Comparison of ENCODE assay signal across 14 cellular contexts in genomic region chr19:49444100-49444700, GRCh38. TPM values are rescaled to one million over a fixed set of nuclear protein-coding genes. Genes with fewer than 3 reads are reported as not detected.
DNase-seq lines count a peak whose midpoint lies in the region; ATAC-seq and TF ChIP-seq lines count a peak whose summit lies in the region.
"Not testable (repeated sequence)": the region's sequence is repeated elsewhere in the genome, so short reads cannot be mapped to it uniquely, and the experiment has no call there.
"Had no signal": no experiment of that assay in that cellular context is flagged by ENCODE, and none has a peak within 500 bp of the region (broad histone marks: within the 10 kb centered on the region; RNA-seq: fewer than 3 reads in every experiment).

No MANE protein-coding gene starts in this region.

- H3K4me1 Mint-ChIP-seq in Caco-2 (ENCODE audit: low read depth, unreplicated experiment) (peaks cover 23% of the 10 kb centered on the region), brain (peaks cover 45% of the 10 kb centered on the region)
- peaks cover 43% of the 10 kb centered on the region for H3K4me1 Mint-ChIP-seq in T-helper 1 cell treated with Interleukin-12 subunit alpha and Interleukin-12 subunit beta and Interleukin-4 antibody, amounts not matched to agents 30 μg/mL and 1 μg/mL, for 36 hours (ENCODE audit: low read depth)
- peaks cover 32% of the 10 kb centered on the region for H3K4me1 Mint-ChIP-seq in activated T-cell treated with anti-CD3 and anti-CD28 coated beads, Interleukin-2, amount 50 U/mL, for 72 hours (ENCODE audit: low read depth)
- H3K4me1 Mint-ChIP-seq in natural killer cell treated with Interleukin-12 subunit alpha and Interleukin-12 subunit beta and Interleukin-15 and Interleukin-18, amount 100 ng/mL, for 72 hours (ENCODE audit: low read depth in 2 of 2): peaks cover 44 to 45% of the 10 kb centered on the region in 2 donors
- H3K4me1 Mint-ChIP-seq in stimulated activated naive CD8-positive, alpha-beta T cell treated with anti-CD3 and anti-CD28 coated beads, Interleukin-15, amount 100 ng/mL, for 72 hours: peaks cover 65% of the 10 kb centered on the region

- intact Hi-C loops in Caco-2 (cut with micrococcal nuclease; ENCODE audit: unreplicated experiment); Right ventricle myocardium inferior (cut with DNase I): not testable (repeated sequence)

- peaks cover 30% of the 10 kb centered on the region for H3K36me3 Mint-ChIP-seq in Caco-2 (ENCODE audit: insufficient read depth, unreplicated experiment)
- H3K36me3 Mint-ChIP-seq in T-helper 1 cell treated with Interleukin-12 subunit alpha and Interleukin-12 subunit beta and Interleukin-4 antibody, amounts not matched to agents 30 μg/mL and 1 μg/mL, for 36 hours (ENCODE audit: low read depth): peaks cover 17% of the 10 kb centered on the region
- H3K36me3 Mint-ChIP-seq in activated T-cell treated with anti-CD3 and anti-CD28 coated beads, Interleukin-2, amount 50 U/mL, for 72 hours (ENCODE audit: insufficient read depth in 2 of 2): peaks cover 5 to 16% of the 10 kb centered on the region in 2 donors
- H3K36me3 Mint-ChIP-seq in brain: peaks cover 12% of the 10 kb centered on the region
- peaks cover 20% of the 10 kb centered on the region for H3K36me3 Mint-ChIP-seq in natural killer cell treated with Interleukin-12 subunit alpha and Interleukin-12 subunit beta and Interleukin-15 and Interleukin-18, amount 100 ng/mL, for 72 hours

- not testable (repeated sequence) for H3K9me3 ChIP-seq in Caco-2

- not testable (repeated sequence) for BruUV-seq in Caco-2 (replicated peaks; lab: Mats Ljungman, UMichigan)

- H3K4me3 Mint-ChIP-seq in Caco-2 (ENCODE audit: unreplicated experiment): peak overlapping the region; percentile 79
- H3K4me3 Mint-ChIP-seq in T-helper 1 cell treated with Interleukin-12 subunit alpha and Interleukin-12 subunit beta and Interleukin-4 antibody, amounts not matched to agents 30 μg/mL and 1 μg/mL, for 36 hours: peak overlapping the region; percentile 83
- H3K4me3 Mint-ChIP-seq in activated T-cell treated with anti-CD3 and anti-CD28 coated beads, Interleukin-2, amount 50 U/mL, for 72 hours: peak overlapping the region; percentile 78 to 87
- H3K4me3 Mint-ChIP-seq in brain: peak overlapping the region; percentile 85 to 95 (median 88)
- peak overlapping the region; percentile 71 for H3K4me3 Mint-ChIP-seq in natural killer cell treated with Interleukin-12 subunit alpha and Interleukin-12 subunit beta and Interleukin-15 and Interleukin-18, amount 100 ng/mL, for 72 hours
- peak overlapping the region; percentile 74 to 84 for H3K4me3 Mint-ChIP-seq in stimulated activated naive CD8-positive, alpha-beta T cell treated with anti-CD3 and anti-CD28 coated beads, Interleukin-15, amount 100 ng/mL, for 72 hours

- not testable (repeated sequence) for TF ChIP-seq CTCF in Caco-2 (IDR thresholded peaks at IDR 0.05; ENCODE audit: insufficient read depth in 1 of 2, low read depth in 1 of 2, low read length in 1 of 2, severe bottlenecking in 1 of 2, unreplicated experiment in 1 of 2); brain (conservative IDR thresholded peaks at IDR 0.05)

- H3K9me3 Mint-ChIP-seq in Caco-2 (ENCODE audit: unreplicated experiment); T-helper 1 cell treated with Interleukin-12 subunit alpha and Interleukin-12 subunit beta and Interleukin-4 antibody, amounts not matched to agents 30 μg/mL and 1 μg/mL, for 36 hours; activated T-cell treated with anti-CD3 and anti-CD28 coated beads, Interleukin-2, amount 50 U/mL, for 72 hours; natural killer cell treated with Interleukin-12 subunit alpha and Interleukin-12 subunit beta and Interleukin-15 and Interleukin-18, amount 100 ng/mL, for 72 hours; stimulated activated naive CD8-positive, alpha-beta T cell treated with anti-CD3 and anti-CD28 coated beads, Interleukin-15, amount 100 ng/mL, for 72 hours: not testable (repeated sequence)
- H3K9me3 Mint-ChIP-seq in brain: peaks cover 0 to 12% (median 0%) of the 10 kb centered on the region in 5 experiments

- H3K4me3 ChIP-seq in Caco-2 (ENCODE audit: low read depth, low read length): not testable (repeated sequence)

- not testable (repeated sequence) for H3K27me3 ChIP-seq in Caco-2 (replicated peaks; ENCODE audit: control insufficient read depth, insufficient read depth, low read length)

- not testable (repeated sequence) for ATAC-seq in activated T-cell treated with anti-CD3 and anti-CD28 coated beads, Interleukin-2, amount 50 U/mL, for 72 hours (replicated peaks in 1 of 2); Right ventricle myocardium inferior; natural killer cell treated with Interleukin-12 subunit alpha and Interleukin-12 subunit beta and Interleukin-15 and Interleukin-18, amount 100 ng/mL, for 72 hours; stimulated activated naive CD8-positive, alpha-beta T cell treated with anti-CD3 and anti-CD28 coated beads, Interleukin-15, amount 100 ng/mL, for 72 hours

- H3K27ac Mint-ChIP-seq in Caco-2 (ENCODE audit: unreplicated experiment): peak overlapping the region; percentile 46
- H3K27ac Mint-ChIP-seq in T-helper 1 cell treated with Interleukin-12 subunit alpha and Interleukin-12 subunit beta and Interleukin-4 antibody, amounts not matched to agents 30 μg/mL and 1 μg/mL, for 36 hours: peak overlapping the region; percentile 88
- H3K27ac Mint-ChIP-seq in activated T-cell treated with anti-CD3 and anti-CD28 coated beads, Interleukin-2, amount 50 U/mL, for 72 hours: peak overlapping the region; percentile 58
- peak overlapping the region; percentile 62 to 99 (median 84) for H3K27ac Mint-ChIP-seq in brain
- H3K27ac Mint-ChIP-seq in natural killer cell treated with Interleukin-12 subunit alpha and Interleukin-12 subunit beta and Interleukin-15 and Interleukin-18, amount 100 ng/mL, for 72 hours: peak overlapping the region; percentile 51 to 84
- peak overlapping the region; percentile 1 to 84 for H3K27ac Mint-ChIP-seq in stimulated activated naive CD8-positive, alpha-beta T cell treated with anti-CD3 and anti-CD28 coated beads, Interleukin-15, amount 100 ng/mL, for 72 hours

- H3K36me3 ChIP-seq in Caco-2 (ENCODE audit: control insufficient read depth, insufficient read depth, low read length): not testable (repeated sequence)

- POLR2A ChIA-PET in Caco-2 (lab: Charles Lee): interaction anchor here (0.8 kb wide), 1 partner anchor 9 kb away, joined by 3 read pairs; the partner anchor contains the start of gene ALDH16A1

- H3K27me3 Mint-ChIP-seq in Caco-2 (ENCODE audit: insufficient read depth, unreplicated experiment): peaks cover 27% of the 10 kb centered on the region
- H3K27me3 Mint-ChIP-seq in T-helper 1 cell treated with Interleukin-12 subunit alpha and Interleukin-12 subunit beta and Interleukin-4 antibody, amounts not matched to agents 30 μg/mL and 1 μg/mL, for 36 hours (ENCODE audit: low read depth): peaks cover 33% of the 10 kb centered on the region
- peaks cover 34% of the 10 kb centered on the region for H3K27me3 Mint-ChIP-seq in activated T-cell treated with anti-CD3 and anti-CD28 coated beads, Interleukin-2, amount 50 U/mL, for 72 hours (ENCODE audit: low read depth)
- peaks cover 44% of the 10 kb centered on the region for H3K27me3 Mint-ChIP-seq in brain
- peaks cover 28 to 36% of the 10 kb centered on the region in 2 donors for H3K27me3 Mint-ChIP-seq in natural killer cell treated with Interleukin-12 subunit alpha and Interleukin-12 subunit beta and Interleukin-15 and Interleukin-18, amount 100 ng/mL, for 72 hours
- peaks cover 37% of the 10 kb centered on the region for H3K27me3 Mint-ChIP-seq in stimulated activated naive CD8-positive, alpha-beta T cell treated with anti-CD3 and anti-CD28 coated beads, Interleukin-15, amount 100 ng/mL, for 72 hours

- CTCF ChIA-PET in Caco-2 (lab: Charles Lee): interaction anchor here (0.7 to 1.5 kb wide), 4 partner anchors 19 to 115 kb away, joined by 3 to 7 read pairs (median 5); no protein-coding TSS in a partner anchor

- DNase-seq in Caco-2; activated T-cell treated with anti-CD3 and anti-CD28 coated beads, Interleukin-2, amount 50 U/mL, for 72 hours; natural killer cell treated with Interleukin-12 subunit alpha and Interleukin-12 subunit beta and Interleukin-15 and Interleukin-18, amount 100 ng/mL, for 72 hours (ENCODE audit: low spot score); stimulated activated naive CD8-positive, alpha-beta T cell treated with anti-CD3 and anti-CD28 coated beads, Interleukin-15, amount 100 ng/mL, for 72 hours: not testable (repeated sequence)
- DNase-seq in NAMALWA (ENCODE audit: low spot score): peak; percentile 35
- DNase-seq in Right ventricle myocardium inferior (ENCODE audit: missing footprints): peak; percentile 17

- not testable (repeated sequence) for H3K4me1 ChIP-seq in Caco-2

RNA-seq across cellular contexts. Expression of gene SLC17A7, which starts 2.9 kb away (rescaled TPM):
- total RNA-seq in Caco-2 (2022) (0.21 and 0.36 TPM in 2 replicates), Right ventricle myocardium inferior (1.8 TPM)
- under 1 TPM; 0.42 to 0.74 TPM for total RNA-seq in activated T-cell treated with anti-CD3 and anti-CD28 coated beads, Interleukin-2, amount 50 U/mL, for 72 hours
- 132 TPM for polyA plus RNA-seq in brain (ENCODE audit: insufficient read depth, low read depth, low replicate concordance)
- total RNA-seq in natural killer cell treated with Interleukin-12 subunit alpha and Interleukin-12 subunit beta and Interleukin-15 and Interleukin-18, amount 100 ng/mL, for 72 hours: not detected
- total RNA-seq: mononuclear cell had no signal

RNA-seq across cellular contexts. Expression of gene PIH1D1, which starts 7.4 kb away (rescaled TPM):
- total RNA-seq in Caco-2 (2022) (150 and 167 TPM in 2 replicates), Right ventricle myocardium inferior (32.4 TPM)
- 100 to 1,000 TPM; 128 to 132 TPM for total RNA-seq in activated T-cell treated with anti-CD3 and anti-CD28 coated beads, Interleukin-2, amount 50 U/mL, for 72 hours
- 93.6 TPM for polyA plus RNA-seq in brain (ENCODE audit: insufficient read depth, low read depth, low replicate concordance)
- total RNA-seq in natural killer cell treated with Interleukin-12 subunit alpha and Interleukin-12 subunit beta and Interleukin-15 and Interleukin-18, amount 100 ng/mL, for 72 hours: 100 to 1,000 TPM; 110 to 170 TPM

RNA-seq across cellular contexts. Expression of gene ALDH16A1, which starts 8.8 kb away (rescaled TPM):
- 42.1 and 45.0 TPM in 2 replicates for total RNA-seq in Caco-2 (2022)
- total RNA-seq in activated T-cell treated with anti-CD3 and anti-CD28 coated beads, Interleukin-2, amount 50 U/mL, for 72 hours: 10 to 100 TPM; 21.8 to 23.4 TPM
- polyA plus RNA-seq in brain (ENCODE audit: insufficient read depth, low read depth, low replicate concordance): 17.3 TPM
- 12.7 TPM for total RNA-seq in Right ventricle myocardium inferior
- total RNA-seq in natural killer cell treated with Interleukin-12 subunit alpha and Interleukin-12 subunit beta and Interleukin-15 and Interleukin-18, amount 100 ng/mL, for 72 hours: 10 to 100 TPM; 29.0 to 65.2 TPM

RNA-seq across cellular contexts. Expression of gene GFY, which starts 19.0 kb away (rescaled TPM):
- total RNA-seq in Caco-2 (2022): 0.25 TPM in 1 of 2 replicates, not detected in the other
- total RNA-seq in activated T-cell treated with anti-CD3 and anti-CD28 coated beads, Interleukin-2, amount 50 U/mL, for 72 hours: not detected
- 0.97 TPM for polyA plus RNA-seq in brain (ENCODE audit: insufficient read depth, low read depth, low replicate concordance)
- not detected for total RNA-seq in Right ventricle myocardium inferior
- not detected for total RNA-seq in natural killer cell treated with Interleukin-12 subunit alpha and Interleukin-12 subunit beta and Interleukin-15 and Interleukin-18, amount 100 ng/mL, for 72 hours
- total RNA-seq: dermis microvascular lymphatic vessel endothelial cell, left colon, mononuclear cell, osteocyte, thyroid gland had no signal
- polyA plus RNA-seq: adipose tissue had no signal

RNA-seq across cellular contexts. Expression of gene PTH2, which starts 21.0 kb away (rescaled TPM):
- total RNA-seq in Caco-2 (2022) (not detected in 2 replicates), Right ventricle myocardium inferior (not detected)
- total RNA-seq in activated T-cell treated with anti-CD3 and anti-CD28 coated beads, Interleukin-2, amount 50 U/mL, for 72 hours: not detected
- not detected for polyA plus RNA-seq in brain (ENCODE audit: insufficient read depth, low read depth, low replicate concordance)
- total RNA-seq in natural killer cell treated with Interleukin-12 subunit alpha and Interleukin-12 subunit beta and Interleukin-15 and Interleukin-18, amount 100 ng/mL, for 72 hours: not detected
- total RNA-seq: dermis microvascular lymphatic vessel endothelial cell, left colon, mononuclear cell, osteocyte, thyroid gland had no signal
- polyA plus RNA-seq: adipose tissue had no signal
